ENCODE assay signal across 9 cellular contexts in genomic region chr7:129163875-129164544, GRCh38. TPM values are rescaled to one million over a fixed set of nuclear protein-coding genes. Genes with fewer than 3 reads are reported as not detected.
A peak's percentile ranks its signal among the peaks of the same experiment; 100 is the strongest.
DNase-seq lines count a peak whose midpoint lies in the region; ATAC-seq and TF ChIP-seq lines count a peak whose summit lies in the region.
"Had no signal": no experiment of that assay in that cellular context is flagged by ENCODE, and none has a peak within 500 bp of the region (broad histone marks: within the 10 kb centered on the region; RNA-seq: fewer than 3 reads in every experiment).

No MANE protein-coding gene starts in this region.

- no peak overlapping the region for H3K4me3 Mint-ChIP-seq in activated CD8-positive, alpha-beta T cell treated with anti-CD3 and anti-CD28 coated beads for 36 hours
- no peak overlapping the region for H3K4me3 Mint-ChIP-seq in immature natural killer cell

- DNase-seq in cardiac muscle cell (ENCODE audit: low read depth in 1 of 2, low spot score in 1 of 2), result peak; percentile 58 to 80
- no peak for DNase-seq in cardiac septum (ENCODE audit: low spot score)
- DNase-seq in NCI-H1092 treated with DMSO at 0.1 percent for 48 hours (lab: John Stamatoyannopoulos, UW), result peak; percentile 40
- peak; percentile 37 for DNase-seq in activated CD8-positive, alpha-beta T cell treated with anti-CD3 and anti-CD28 coated beads for 36 hours
- DNase-seq in immature natural killer cell, result peak in 2 of 3 donors; percentile 20 to 36
- no peak for DNase-seq in thyroid gland
- no peak for DNase-seq in KG1 (lab: John Stamatoyannopoulos, UW)
- no peak for DNase-seq in SHP77 treated with DMSO at 0.1 percent for 48 hours (lab: John Stamatoyannopoulos, UW)

- H3K9me3 Mint-ChIP-seq in activated CD8-positive, alpha-beta T cell treated with anti-CD3 and anti-CD28 coated beads for 36 hours, result no peaks in the 10 kb centered on the region
- no peaks in the 10 kb centered on the region for H3K9me3 Mint-ChIP-seq in immature natural killer cell
- H3K9me3 Mint-ChIP-seq: activated naive CD4-positive, alpha-beta T cell treated with anti-CD3 and anti-CD28 coated beads, Interleukin-2, amount 50 U/mL, for 72 hours had no signal

- H3K27me3 ChIP-seq in cardiac muscle cell (no peaks in the 10 kb centered on the region), thyroid gland (no peaks in the 10 kb centered on the region)

- H3K9me3 ChIP-seq in cardiac muscle cell (ENCODE audit: low read depth) (no peaks in the 10 kb centered on the region), thyroid gland (no peaks in the 10 kb centered on the region)

- H3K4me1 ChIP-seq in cardiac muscle cell (ENCODE audit: low read depth) (peaks cover 2% of the 10 kb centered on the region), thyroid gland (peaks cover 20 to 23% of the 10 kb centered on the region in 2 donors)

- H3K4me1 Mint-ChIP-seq in activated CD8-positive, alpha-beta T cell treated with anti-CD3 and anti-CD28 coated beads for 36 hours (ENCODE audit: low read depth), result peaks cover 8% of the 10 kb centered on the region
- no peaks in the 10 kb centered on the region for H3K4me1 Mint-ChIP-seq in immature natural killer cell

- peak; percentile 66 for ATAC-seq in activated CD8-positive, alpha-beta T cell treated with anti-CD3 and anti-CD28 coated beads for 36 hours

- H3K4me3 ChIP-seq in cardiac muscle cell, result no peak overlapping the region
- no peak overlapping the region for H3K4me3 ChIP-seq in thyroid gland (replicated peaks in 1 of 3)

- no peak overlapping the region for H3K27ac ChIP-seq in cardiac muscle cell
- H3K27ac ChIP-seq in thyroid gland, result no peak overlapping the region

- no peaks in the 10 kb centered on the region for H3K27me3 Mint-ChIP-seq in activated CD8-positive, alpha-beta T cell treated with anti-CD3 and anti-CD28 coated beads for 36 hours
- peaks cover 0 to 5% (median 2%) of the 10 kb centered on the region in 3 donors for H3K27me3 Mint-ChIP-seq in immature natural killer cell (ENCODE audit: low read depth in 3 of 3)

- H3K36me3 ChIP-seq in cardiac muscle cell (no peaks in the 10 kb centered on the region), thyroid gland (no peaks in the 10 kb centered on the region)

- no peak overlapping the region for H3K27ac Mint-ChIP-seq in activated CD8-positive, alpha-beta T cell treated with anti-CD3 and anti-CD28 coated beads for 36 hours
- H3K27ac Mint-ChIP-seq in immature natural killer cell, result no peak overlapping the region
- H3K27ac Mint-ChIP-seq: activated naive CD4-positive, alpha-beta T cell treated with anti-CD3 and anti-CD28 coated beads, Interleukin-2, amount 50 U/mL, for 72 hours had no signal

- peaks cover 4% of the 10 kb centered on the region for H3K36me3 Mint-ChIP-seq in activated CD8-positive, alpha-beta T cell treated with anti-CD3 and anti-CD28 coated beads for 36 hours (ENCODE audit: low read depth)
- peaks cover 0 to 12% (median 0%) of the 10 kb centered on the region in 3 donors for H3K36me3 Mint-ChIP-seq in immature natural killer cell
- H3K36me3 Mint-ChIP-seq: activated naive CD4-positive, alpha-beta T cell treated with anti-CD3 and anti-CD28 coated beads, Interleukin-2, amount 50 U/mL, for 72 hours had no signal

- peak; percentile 79 for TF ChIP-seq CTCF in cardiac muscle cell (IDR thresholded peaks at IDR 0.05; ENCODE audit: low read depth, low read length)
- TF ChIP-seq CTCF in activated CD8-positive, alpha-beta T cell treated with anti-CD3 and anti-CD28 coated beads for 36 hours (IDR thresholded peaks at IDR 0.05), result peak; percentile 91
- peak; percentile 54 to 83 (median 73) for TF ChIP-seq CTCF in thyroid gland (IDR thresholded peaks at IDR 0.05)

- CTCF ChIA-PET in activated CD8-positive, alpha-beta T cell treated with anti-CD3 and anti-CD28 coated beads for 36 hours (lab: Charles Lee), result interaction anchor here (0.5 to 12.1 kb wide), 66 partner anchors 9 to 621 kb away, joined by 3 to 198 read pairs (median 4); partner anchors contain the start of genes ATP6V1F, SMO, STRIP2 and TSPAN33

- no peak for TF ChIP-seq POLR2A in thyroid gland (IDR thresholded peaks at IDR 0.05)

- intact Hi-C loops in cardiac septum (cut with DNase I) (loop anchor here (2.0 kb wide), 1 partner anchor 47 kb away; no protein-coding TSS in a partner anchor), thyroid gland (cut with DNase I) (loop anchor here (5.0 kb wide), 1 partner anchor 48 kb away; no protein-coding TSS in a partner anchor)
- intact Hi-C loops in activated CD8-positive, alpha-beta T cell treated with anti-CD3 and anti-CD28 coated beads for 36 hours (cut with micrococcal nuclease), result loop anchor here (1.0 kb wide), 1 partner anchor 46 kb away; no protein-coding TSS in a partner anchor

- 60 to 64% methylated on average over 11 of the region's 11 CpGs for WGBS in thyroid gland, 2 donors

- POLR2A ChIA-PET in activated CD8-positive, alpha-beta T cell treated with anti-CD3 and anti-CD28 coated beads for 36 hours (lab: Charles Lee), result interaction anchor here (0.6 to 0.7 kb wide), 2 partner anchors 47 to 421 kb away, joined by 3 read pairs; no protein-coding TSS in a partner anchor

RNA-seq across cellular contexts. Expression of gene TSPAN33, which starts 19.5 kb away (rescaled TPM):
- 10.0 and 13.4 TPM in 2 replicates for total RNA-seq in cardiac muscle cell
- polyA plus RNA-seq in cardiac muscle cell, result 14.9 and 15.6 TPM in 2 replicates
- 9.9 TPM for total RNA-seq in cardiac septum
- total RNA-seq in activated CD8-positive, alpha-beta T cell treated with anti-CD3 and anti-CD28 coated beads for 36 hours, result 10 to 100 TPM in 1 of 2 experiments, 1 to 10 TPM in 1; 9.3 to 11.0 TPM
- 1 to 10 TPM; 3.4 to 6.9 (median 6.2) TPM for polyA plus RNA-seq in immature natural killer cell
- 10 to 100 TPM in 2 of 4 donors, 1 to 10 TPM in 2; 5.0 to 20.4 (median 10.4) TPM for total RNA-seq in thyroid gland

RNA-seq across cellular contexts. Expression of gene SMO, which starts 24.4 kb away (rescaled TPM):
- 66.7 and 82.9 TPM in 2 replicates for total RNA-seq in cardiac muscle cell
- 35.0 and 41.3 TPM in 2 replicates for polyA plus RNA-seq in cardiac muscle cell
- 4.7 TPM for total RNA-seq in cardiac septum
- 1 to 10 TPM in 1 of 2 experiments, under 1 TPM in 1; 0.81 to 1.7 TPM for total RNA-seq in activated CD8-positive, alpha-beta T cell treated with anti-CD3 and anti-CD28 coated beads for 36 hours
- polyA plus RNA-seq in immature natural killer cell, result not detected
- 10 to 100 TPM; 10.5 to 17.4 (median 14.7) TPM for total RNA-seq in thyroid gland

Comparison
In these comparisons a context has a peak if more than half of its experiments do, and no peak if none do; other contexts are left out.
1. DNase-seq: peak in cardiac muscle cell (2 of 2), NCI-H1092 treated with DMSO at 0.1 percent for 48 hours (single experiment), activated CD8-positive, alpha-beta T cell treated with anti-CD3 and anti-CD28 coated beads for 36 hours (single experiment) and immature natural killer cell (2 of 3); none in cardiac septum (single experiment), thyroid gland (0 of 2), KG1 (single experiment) and SHP77 treated with DMSO at 0.1 percent for 48 hours (single experiment).
2. Peak in every context shown above with its lines, with median percentiles within 50 percentile points of each other: CTCF ChIP-seq.